ENCODE assay signal across 16 cellular contexts in genomic region chr1:25747046-25747705, GRCh38.
"Had no signal": no experiment of that assay in that cellular context is flagged by ENCODE, and none has a peak within 500 bp of the region (broad histone marks: within the 10 kb centered on the region; RNA-seq: fewer than 3 reads in every experiment).

No MANE protein-coding gene starts in this region.

- ATAC-seq: right cardiac atrium; stimulated activated naive B cell treated with anti-CD40 and anti-IgM and Interleukin-4, amounts not matched to agents 10 μg/mL and 1 μg/mL and 100 μg/mL, for 72 hours had no signal

- H3K9me3 ChIP-seq: adrenal gland, esophagus muscularis mucosa, prostate gland, tibial artery, uterus had no signal

- H3K4me3 Mint-ChIP-seq: activated naive CD4-positive, alpha-beta T cell treated with anti-CD3 and anti-CD28 coated beads, Interleukin-2, amount 10 ng/mL, durations not matched to agents 7 days and 5 days; nephron progenitor cell; stimulated activated naive B cell treated with anti-CD40 and anti-IgM and Interleukin-4, amounts not matched to agents 10 μg/mL and 1 μg/mL and 100 μg/mL, for 72 hours had no signal

- H3K27me3 ChIP-seq: adrenal gland, esophagus muscularis mucosa, hepatocyte, tibial artery, uterus had no signal

- H3K4me1 Mint-ChIP-seq: stimulated activated naive B cell treated with anti-CD40 and anti-IgM and Interleukin-4, amounts not matched to agents 10 μg/mL and 1 μg/mL and 100 μg/mL, for 72 hours had no signal

- H3K9me3 Mint-ChIP-seq: activated naive CD4-positive, alpha-beta T cell treated with anti-CD3 and anti-CD28 coated beads, Interleukin-2, amount 10 ng/mL, durations not matched to agents 7 days and 5 days; nephron progenitor cell; stimulated activated naive B cell treated with anti-CD40 and anti-IgM and Interleukin-4, amounts not matched to agents 10 μg/mL and 1 μg/mL and 100 μg/mL, for 72 hours had no signal

- H3K27ac Mint-ChIP-seq: activated naive CD4-positive, alpha-beta T cell treated with anti-CD3 and anti-CD28 coated beads, Interleukin-2, amount 10 ng/mL, durations not matched to agents 7 days and 5 days; nephron progenitor cell; stimulated activated naive B cell treated with anti-CD40 and anti-IgM and Interleukin-4, amounts not matched to agents 10 μg/mL and 1 μg/mL and 100 μg/mL, for 72 hours had no signal

- H3K27ac ChIP-seq: adrenal gland, coronary artery, hepatocyte, skin epidermis, tibial artery, uterus had no signal

- DNase-seq: activated CD4-positive, alpha-beta T cell treated with anti-CD3 and anti-CD28 coated beads, Interleukin-2, amount 50 U/mL, for 48 hours; activated naive CD4-positive, alpha-beta T cell treated with anti-CD3 and anti-CD28 coated beads, Interleukin-2, amount 10 ng/mL, durations not matched to agents 7 days and 5 days; adrenal gland; mesenchymal stem cell; nephron progenitor cell; stimulated activated CD4-positive, alpha-beta T cell treated with anti-CD3 and anti-CD28 coated beads, Interleukin-15, amount 100 ng/mL, for 24 hours; stimulated activated CD4-positive, alpha-beta T cell treated with anti-CD3 and anti-CD28 coated beads, Interleukin-4, amount 100 ng/mL, for 1 hour; stimulated activated naive B cell treated with anti-CD40 and anti-IgM and Interleukin-4, amounts not matched to agents 10 μg/mL and 1 μg/mL and 100 μg/mL, for 72 hours; tibial artery; uterus had no signal

- H3K36me3 ChIP-seq: adrenal gland, prostate gland, tibial artery, uterus had no signal

- H3K4me3 ChIP-seq: adrenal gland, coronary artery, esophagus muscularis mucosa, hepatocyte, prostate gland, skin epidermis, tibial artery, uterus had no signal
